ENCODE assay signal across 19 cellular contexts in genomic region chr12:113930249-113930648, GRCh38.
"Had no signal": no experiment of that assay in that cellular context is flagged by ENCODE, and none has a peak within 500 bp of the region (broad histone marks: within the 10 kb centered on the region; RNA-seq: fewer than 3 reads in every experiment).

No MANE protein-coding gene starts in this region.

- H3K4me3 Mint-ChIP-seq: effector memory CD8-positive, alpha-beta T cell; immature natural killer cell; naive thymus-derived CD8-positive, alpha-beta T cell; neural progenitor cell had no signal

- H3K27ac Mint-ChIP-seq: immature natural killer cell had no signal

- H3K9me3 Mint-ChIP-seq: effector memory CD8-positive, alpha-beta T cell; immature natural killer cell; naive thymus-derived CD8-positive, alpha-beta T cell; neural progenitor cell had no signal

- ATAC-seq: effector memory CD8-positive, alpha-beta T cell; left colon; left ventricle myocardium superior; lower lobe of right lung; naive thymus-derived CD8-positive, alpha-beta T cell; sciatic nerve had no signal

- H3K27me3 Mint-ChIP-seq: effector memory CD8-positive, alpha-beta T cell; naive thymus-derived CD8-positive, alpha-beta T cell had no signal

- DNase-seq: dermis blood vessel endothelial cell; effector memory CD8-positive, alpha-beta T cell; hypothalamus; immature natural killer cell; islet precursor cell; kidney glomerular epithelial cell; left colon; left ventricle myocardium superior; lower lobe of right lung; nucleus accumbens; stimulated activated CD4-positive, alpha-beta T cell treated with anti-CD3 and anti-CD28 coated beads, Interleukin-12 subunit alpha, Interleukin-12 subunit beta, amount 100 ng/mL, for 4 hours; stimulated activated CD4-positive, alpha-beta T cell treated with anti-CD3 and anti-CD28 coated beads, Interleukin-4, amount 100 ng/mL, for 1 hour; stimulated activated naive CD4-positive, alpha-beta T cell treated with Interleukin-2 at 50 U/mL for 16 hours; stomach; thyroid gland; trophoblast cell had no signal
